ENCODE assay signal across 8 cellular contexts in genomic region chr1:64967381-64967780, GRCh38. TPM values are rescaled to one million over a fixed set of nuclear protein-coding genes. Genes with fewer than 3 reads are reported as not detected.
A peak's percentile ranks its signal among the peaks of the same experiment; 100 is the strongest.
DNase-seq lines count a peak whose midpoint lies in the region; ATAC-seq and TF ChIP-seq lines count a peak whose summit lies in the region.

No MANE protein-coding gene starts in this region.

- peaks cover 7 to 8% of the 10 kb centered on the region in 2 donors for H3K36me3 Mint-ChIP-seq in activated T-cell treated with anti-CD3 and anti-CD28 coated beads, Interleukin-2, amount 50 U/mL, for 72 hours (ENCODE audit: insufficient read depth in 2 of 2)
- H3K36me3 Mint-ChIP-seq in activated naive CD8-positive, alpha-beta T cell, result no peaks in the 10 kb centered on the region
- no peaks in the 10 kb centered on the region for H3K36me3 Mint-ChIP-seq in type B pancreatic cell

- no peaks in the 10 kb centered on the region for H3K9me3 Mint-ChIP-seq in activated T-cell treated with anti-CD3 and anti-CD28 coated beads, Interleukin-2, amount 50 U/mL, for 72 hours
- no peaks in the 10 kb centered on the region for H3K9me3 Mint-ChIP-seq in activated naive CD8-positive, alpha-beta T cell (ENCODE audit: low read depth)
- H3K9me3 Mint-ChIP-seq in type B pancreatic cell, result no peaks in the 10 kb centered on the region

- ATAC-seq in activated T-cell treated with anti-CD3 and anti-CD28 coated beads, Interleukin-2, amount 50 U/mL, for 72 hours (replicated peaks in 1 of 2), result no peak
- ATAC-seq in left lobe of liver, result peak; percentile 22
- ATAC-seq in sciatic nerve, result no peak
- no peak for ATAC-seq in HG02623 (IDR thresholded peaks at IDR 0.05; ENCODE audit: unreplicated experiment)

- intact Hi-C loops in sciatic nerve (cut with DNase I), result loop anchor here (10.0 kb wide), 1 partner anchor 97 kb away; no protein-coding TSS in a partner anchor

- H3K27me3 Mint-ChIP-seq in activated T-cell treated with anti-CD3 and anti-CD28 coated beads, Interleukin-2, amount 50 U/mL, for 72 hours (ENCODE audit: low read depth), result peaks cover 10% of the 10 kb centered on the region
- H3K27me3 Mint-ChIP-seq in activated naive CD8-positive, alpha-beta T cell, result no peaks in the 10 kb centered on the region
- H3K27me3 Mint-ChIP-seq in type B pancreatic cell, result peaks cover 6% of the 10 kb centered on the region

- H3K4me3 Mint-ChIP-seq in activated T-cell treated with anti-CD3 and anti-CD28 coated beads, Interleukin-2, amount 50 U/mL, for 72 hours, result peak overlapping the region; percentile 89 to 93
- peak overlapping the region; percentile 92 for H3K4me3 Mint-ChIP-seq in activated naive CD8-positive, alpha-beta T cell
- H3K4me3 Mint-ChIP-seq in type B pancreatic cell, result peak overlapping the region; percentile 97

- no peak for DNase-seq in activated T-cell treated with anti-CD3 and anti-CD28 coated beads, Interleukin-2, amount 50 U/mL, for 72 hours
- no peak for DNase-seq in activated T-cell treated with anti-CD3 and anti-CD28 coated beads, Interleukin-2, amount 50 U/mL, for 48 hours
- DNase-seq in left lobe of liver (ENCODE audit: low spot score) (no peak), type B pancreatic cell (ENCODE audit: extremely low spot score, unreplicated experiment) (no peak), sciatic nerve (ENCODE audit: low spot score) (no peak)
- DNase-seq in NK-92 treated with Interleukin-12 subunit alpha and Interleukin-12 subunit beta, amount 100 ng/mL, for 24 hours (lab: John Stamatoyannopoulos, UW), result no peak

- peak overlapping the region; percentile 94 for H3K27ac Mint-ChIP-seq in activated T-cell treated with anti-CD3 and anti-CD28 coated beads, Interleukin-2, amount 50 U/mL, for 72 hours
- peak overlapping the region; percentile 95 for H3K27ac Mint-ChIP-seq in activated naive CD8-positive, alpha-beta T cell
- H3K27ac Mint-ChIP-seq in type B pancreatic cell, result peak overlapping the region; percentile 98

- TF ChIP-seq CTCF in type B pancreatic cell (conservative IDR thresholded peaks at IDR 0.05), result no peak

- peaks cover 17% of the 10 kb centered on the region for H3K4me1 Mint-ChIP-seq in activated T-cell treated with anti-CD3 and anti-CD28 coated beads, Interleukin-2, amount 50 U/mL, for 72 hours (ENCODE audit: low read depth)
- peaks cover 44% of the 10 kb centered on the region for H3K4me1 Mint-ChIP-seq in activated naive CD8-positive, alpha-beta T cell (ENCODE audit: low read depth)
- H3K4me1 Mint-ChIP-seq in type B pancreatic cell (ENCODE audit: unreplicated experiment), result peaks cover 25% of the 10 kb centered on the region

RNA-seq across cellular contexts. Expression of gene JAK1, which starts 1.0 kb away (rescaled TPM):
- total RNA-seq in activated T-cell treated with anti-CD3 and anti-CD28 coated beads, Interleukin-2, amount 50 U/mL, for 72 hours, result 100 to 1,000 TPM; 169 to 185 TPM
- total RNA-seq in left lobe of liver (43.3 TPM), type B pancreatic cell (ENCODE audit: low replicate concordance) (54.8 and 57.2 TPM in 2 replicates), sciatic nerve (90.3 TPM)
